8 cellular contexts compared by ENCODE assay signal in genomic region chr17:38800237-38800760, GRCh38. TPM values are rescaled to one million over a fixed set of nuclear protein-coding genes. Genes with fewer than 3 reads are reported as not detected.
A peak's percentile ranks its signal among the peaks of the same experiment; 100 is the strongest.
DNase-seq lines count a peak whose midpoint lies in the region; ATAC-seq and TF ChIP-seq lines count a peak whose summit lies in the region.

No MANE protein-coding gene starts in this region.

- H3K27me3 ChIP-seq in HUES64 (ENCODE audit: insufficient read depth, low read length) (no peaks in the 10 kb centered on the region), mucosa of stomach (ENCODE audit: control insufficient read depth, insufficient read depth, low read length) (no peaks in the 10 kb centered on the region)

- POLR2A ChIA-PET in AG04449 (lab: Yijun Ruan, JAX), result interaction anchor here (1.1 kb wide), 1 partner anchor 48 kb away, joined by 3 read pairs; the partner anchor contains the start of gene PSMB3

- no peak for TF ChIP-seq CTCF in AG04449 (IDR thresholded peaks at IDR 0.05; ENCODE audit: insufficient read depth, low read length, missing control alignments)
- TF ChIP-seq CTCF in cardiac fibroblast (IDR thresholded peaks at IDR 0.05; ENCODE audit: low read depth, low read length), result no peak

- CTCF ChIA-PET in AG04449 (lab: Yijun Ruan, JAX), result no interaction called here

- WGBS in HUES64, result 29% methylated on average over 13 of the region's 14 CpGs

- H3K4me1 ChIP-seq in HUES64 (ENCODE audit: insufficient read depth, low read length) (peaks cover 16% of the 10 kb centered on the region), mucosa of stomach (ENCODE audit: control insufficient read depth, insufficient read depth, low read length) (peaks cover 16% of the 10 kb centered on the region)

- peaks cover 45% of the 10 kb centered on the region for H3K36me3 ChIP-seq in HUES64 (ENCODE audit: insufficient read depth, low read length)
- peaks cover 6% of the 10 kb centered on the region for H3K36me3 ChIP-seq in mucosa of stomach (ENCODE audit: control insufficient read depth, insufficient read depth, low read length)

- DNase-seq in AG04449 (ENCODE audit: low read depth, low spot score) (no peak), cardiac fibroblast (ENCODE audit: low read depth in 2 of 2) (no peak), SW 1271 (lab: John Stamatoyannopoulos, UW) (no peak)
- no peak for DNase-seq in stimulated activated CD4-positive, alpha-beta T cell treated with anti-CD3 and anti-CD28 coated beads, Interleukin-4, amount 100 ng/mL, for 1 hour

- ATAC-seq in HG02759 (IDR thresholded peaks at IDR 0.05; ENCODE audit: unreplicated experiment), result no peak
- no peak for ATAC-seq in HG02623 (IDR thresholded peaks at IDR 0.05; ENCODE audit: unreplicated experiment)

- H3K9ac ChIP-seq in HUES64 (ENCODE audit: low read depth, low read length) (peak overlapping the region; percentile 53; the same call in 1 of the 2 replicates), mucosa of stomach (ENCODE audit: low read length) (peak overlapping the region; percentile 78)

- H3K4me3 ChIP-seq in AG04449 (ENCODE audit: low read depth, low read length) (peak overlapping the region; percentile 92), HUES64 (ENCODE audit: low read length) (peak overlapping the region; percentile 96), cardiac fibroblast (replicated peaks in 1 of 2; ENCODE audit: low read depth in 2 of 2, low read length in 2 of 2) (peak overlapping the region; percentile 59 to 89), mucosa of stomach (ENCODE audit: low read length) (peak overlapping the region; percentile 28)

- no peaks in the 10 kb centered on the region for H3K9me3 ChIP-seq in HUES64 (ENCODE audit: insufficient read depth, low read depth, low read length)
- no peaks in the 10 kb centered on the region for H3K9me3 ChIP-seq in mucosa of stomach (ENCODE audit: control insufficient read depth, low read length)

- peak overlapping the region; percentile 99; the same call in 1 of the 2 replicates for H3K27ac ChIP-seq in HUES64 (ENCODE audit: low read depth, low read length)

RNA-seq across cellular contexts. Expression of gene PIP4K2B, which starts 0.9 kb away (rescaled TPM):
- polyA plus RNA-seq in HUES64 (2013, experiment 1 of 2), result 34.8 TPM
- 37.9 TPM for polyA plus RNA-seq in HUES64 (2013, experiment 2 of 2)

RNA-seq across cellular contexts. Expression of gene CWC25, which starts 24.8 kb away (rescaled TPM):
- polyA plus RNA-seq in HUES64 (2013, experiment 1 of 2), result 11.0 TPM
- polyA plus RNA-seq in HUES64 (2013, experiment 2 of 2), result 9.5 TPM

RNA-seq across cellular contexts. Expression of gene PSMB3, which starts 47.8 kb away (rescaled TPM):
- 264 TPM for polyA plus RNA-seq in HUES64 (2013, experiment 1 of 2)
- polyA plus RNA-seq in HUES64 (2013, experiment 2 of 2), result 279 TPM

RNA-seq across cellular contexts. Expression of gene PCGF2, which starts 52.2 kb away (rescaled TPM):
- polyA plus RNA-seq in HUES64 (2013, experiment 1 of 2), result 56.6 TPM
- 57.9 TPM for polyA plus RNA-seq in HUES64 (2013, experiment 2 of 2)

RNA-seq across cellular contexts. Expression of gene RPL23, which starts 53.2 kb away (rescaled TPM):
- polyA plus RNA-seq in HUES64 (2013, experiment 1 of 2), result 1,978 TPM
- polyA plus RNA-seq in HUES64 (2013, experiment 2 of 2), result 2,117 TPM

Comparison
In these comparisons a context has a peak if more than half of its experiments do, and no peak if none do; other contexts are left out.
1. H3K4me3 ChIP-seq: peak in every context shown above with its lines; median percentile 96 in HUES64; 92 in AG04449; 74 in cardiac fibroblast; 28 in mucosa of stomach.